In genomic region chr16:53014287-53014686, GRCh38 we compare ENCODE assay signal across 1 cellular context.
TF ChIP-seq lines count a peak whose summit lies in the region.

No MANE protein-coding gene starts in this region.

TF ChIP-seq in SK-N-SH, 30 proteins besides CTCF, POLR2A, EP300 and RAD21 (continued from another document):
- TF ChIP-seq NFIC (IDR thresholded peaks at IDR 0.05; ENCODE audit: borderline replicate concordance) (no peak), TAF1 (IDR thresholded peaks at IDR 0.05; ENCODE audit: borderline replicate concordance, low read depth, low read length) (no peak), GATA2 (CRISPR knock-in tag; IDR thresholded peaks at IDR 0.05) (peak; percentile 53; the same call in 1 of the 2 replicates)
TF ChIP-seq in SK-N-SH: peak in this region for 3.
